In genomic region chr11:92455221-92455790, GRCh38 we compare ENCODE assay signal across 20 cellular contexts.
DNase-seq lines count a peak whose midpoint lies in the region; ATAC-seq, FAIRE-seq and TF ChIP-seq lines count a peak whose summit lies in the region.
"Had no signal": no experiment of that assay in that cellular context is flagged by ENCODE, and none has a peak within 500 bp of the region (broad histone marks: within the 10 kb centered on the region; RNA-seq: fewer than 3 reads in every experiment).

No MANE protein-coding gene starts in this region.

- no peak for TF ChIP-seq CTCF in BE2C (IDR thresholded peaks at IDR 0.05; ENCODE audit: low read depth, low read length)

- ATAC-seq in stimulated activated naive CD8-positive, alpha-beta T cell treated with anti-CD3 and anti-CD28 coated beads, Interleukin-15, Interleukin-2, amounts not matched to agents 100 U/mL and 50 U/mL, for 24 hours = no peak

- H3K9me3 ChIP-seq in BE2C = no peaks in the 10 kb centered on the region
- H3K9me3 ChIP-seq: Caco-2 had no signal

- H3K27me3 ChIP-seq in BE2C = no peaks in the 10 kb centered on the region

- DNase-seq in BE2C (peak; percentile 18), NCI-H1417 (lab: John Stamatoyannopoulos, UW) (peak; percentile 4 to 80 (median 62)), NCI-H526 (lab: John Stamatoyannopoulos, UW) (peak; percentile 74 to 84), globus pallidus (ENCODE audit: low spot score) (peak; percentile 29), HuH-7.5 (ENCODE audit: low spot score) (no peak), frontal cortex (ENCODE audit: low spot score in 2 of 2) (no peak)
- no peak for DNase-seq in stimulated activated naive CD8-positive, alpha-beta T cell treated with anti-CD3 and anti-CD28 coated beads, Interleukin-15, Interleukin-2, amounts not matched to agents 100 U/mL and 50 U/mL, for 24 hours
- DNase-seq: ACHN; AML-193; Caco-2; CD4-positive, CD25-positive, alpha-beta regulatory T cell; DMS53; H7; IMR-90; Karpas-422; MM.1S; NCI-H1092 treated with DMSO at 0.1 percent for 48 hours; NCI-H2029 treated with DMSO at 0.1 percent for 48 hours; NCI-H446 had no signal

- H3K4me3 ChIP-seq in BE2C (ENCODE audit: low read depth, low read length) = no peak overlapping the region

- peaks cover 12% of the 10 kb centered on the region; the same call in 1 of the 2 replicates for H3K4me1 ChIP-seq in BE2C
- H3K4me1 ChIP-seq: Caco-2 had no signal

- H3K36me3 ChIP-seq in BE2C = no peaks in the 10 kb centered on the region

- FAIRE-seq in frontal cortex (lab: Jason Lieb, UNC) = no peak
- FAIRE-seq: GM19239 had no signal

Comparison
In these comparisons a context has a peak if more than half of its experiments do, and no peak if none do; other contexts are left out.
1. DNase-seq: peak in BE2C (single experiment), NCI-H1417 (3 of 3), NCI-H526 (2 of 2) and globus pallidus (single experiment); none in HuH-7.5 (single experiment), frontal cortex (0 of 2) and stimulated activated naive CD8-positive, alpha-beta T cell treated with anti-CD3 and anti-CD28 coated beads, Interleukin-15, Interleukin-2, amounts not matched to agents 100 U/mL and 50 U/mL, for 24 hours (single experiment).